ENCODE assay signal across 16 cellular contexts in genomic region chr7:8200717-8201116, GRCh38.
"Had no signal": no experiment of that assay in that cellular context is flagged by ENCODE, and none has a peak within 500 bp of the region (broad histone marks: within the 10 kb centered on the region; RNA-seq: fewer than 3 reads in every experiment).

No MANE protein-coding gene starts in this region.

- H3K27ac ChIP-seq: ovary, right atrium auricular region, sigmoid colon, testis, tibial nerve had no signal

- H3K4me1 ChIP-seq: right atrium auricular region, testis had no signal

- H3K27me3 ChIP-seq: gastrocnemius medialis, heart right ventricle, ovary, right atrium auricular region, sigmoid colon, testis, tibial nerve had no signal

- H3K4me3 Mint-ChIP-seq: naive thymus-derived CD4-positive, alpha-beta T cell; neural crest cell had no signal

- DNase-seq: effector memory CD4-positive, alpha-beta T cell; gastrocnemius medialis; heart right ventricle; hypothalamus; kidney glomerular epithelial cell; naive thymus-derived CD4-positive, alpha-beta T cell; ovary; sigmoid colon; stimulated activated CD4-positive, alpha-beta T cell treated with anti-CD3 and anti-CD28 coated beads, Interleukin-2, amount 100 ng/mL, for 24 hours; stimulated activated naive CD8-positive, alpha-beta T cell treated with anti-CD3 and anti-CD28 coated beads, Interleukin-15, Interleukin-2, amounts not matched to agents 100 U/mL and 50 U/mL, for 24 hours; testis had no signal

- H3K4me1 Mint-ChIP-seq: neural crest cell had no signal

- H3K36me3 ChIP-seq: gastrocnemius medialis, ovary, right atrium auricular region, sigmoid colon, tibial nerve had no signal

- ATAC-seq: esophagus mucosa; gastrocnemius medialis; heart right ventricle; naive thymus-derived CD4-positive, alpha-beta T cell; stimulated activated naive CD8-positive, alpha-beta T cell treated with anti-CD3 and anti-CD28 coated beads, Interleukin-15, Interleukin-2, amounts not matched to agents 100 U/mL and 50 U/mL, for 24 hours had no signal

- H3K9me3 ChIP-seq: gastrocnemius medialis, heart right ventricle, ovary, right atrium auricular region, sigmoid colon, testis, tibial nerve had no signal

- H3K4me3 ChIP-seq: gastrocnemius medialis, heart right ventricle, ovary, right atrium auricular region, sigmoid colon, skin epidermis, testis, tibial nerve had no signal
